ENCODE assay signal across 30 cellular contexts in genomic region chr16:17452931-17453330, GRCh38.
DNase-seq lines count a peak whose midpoint lies in the region; ATAC-seq and TF ChIP-seq lines count a peak whose summit lies in the region.
"Had no signal": no experiment of that assay in that cellular context is flagged by ENCODE, and none has a peak within 500 bp of the region (broad histone marks: within the 10 kb centered on the region; RNA-seq: fewer than 3 reads in every experiment).

No MANE protein-coding gene starts in this region.

- H3K4me1 Mint-ChIP-seq in activated naive CD4-positive, alpha-beta T cell treated with anti-CD3 and anti-CD28 coated beads, Interleukin-2, amount 10 ng/mL, durations not matched to agents 7 days and 5 days, result peaks cover 63% of the 10 kb centered on the region

- H3K4me1 ChIP-seq in Loucy (ENCODE audit: insufficient read depth, low read length, poor library complexity, severe bottlenecking), result peaks cover 35% of the 10 kb centered on the region
- H3K4me1 ChIP-seq: A549, ascending aorta, left ventricle myocardium inferior, psoas muscle had no signal

- H3K36me3 ChIP-seq in Loucy (ENCODE audit: insufficient read depth, low read length) (peaks cover 77% of the 10 kb centered on the region), brain microvascular endothelial cell (replicated peaks) (no peaks in the 10 kb centered on the region)
- H3K36me3 ChIP-seq: ascending aorta, left ventricle myocardium inferior, sigmoid colon, thoracic aorta had no signal

- no peaks in the 10 kb centered on the region for H3F3A ChIP-seq in Loucy (ENCODE audit: low read depth)

- H3K4me3 ChIP-seq in Loucy (ENCODE audit: low read length, poor library complexity, severe bottlenecking) (no peak overlapping the region), brain microvascular endothelial cell (ENCODE audit: low read depth, low read length) (no peak overlapping the region)
- H3K4me3 ChIP-seq: A549, ascending aorta, left ventricle myocardium inferior, PC-9, psoas muscle, sigmoid colon, thoracic aorta had no signal

- peak overlapping the region; percentile 15 for H3K27ac Mint-ChIP-seq in activated naive CD4-positive, alpha-beta T cell treated with anti-CD3 and anti-CD28 coated beads, Interleukin-2, amount 10 ng/mL, durations not matched to agents 7 days and 5 days
- H3K27ac Mint-ChIP-seq: activated CD4-positive, alpha-beta T cell treated with anti-CD3 and anti-CD28 coated beads, Interleukin-2, amount 10 ng/mL, durations not matched to agents 7 days and 5 days; activated naive CD4-positive, alpha-beta T cell treated with anti-CD3 and anti-CD28 coated beads, Interleukin-2, amount 50 U/mL, for 72 hours; activated T-helper 17 cell treated with anti-CD3 and anti-CD28 coated beads, Interleukin-2, amount 50 U/mL, for 72 hours; mesothelial cell of epicardium; stimulated activated naive B cell treated with anti-CD40 and anti-IgM and Interleukin-4, amounts not matched to agents 10 μg/mL and 1 μg/mL and 100 μg/mL, for 72 hours had no signal

- no peaks in the 10 kb centered on the region for H3K27me3 Mint-ChIP-seq in activated naive CD4-positive, alpha-beta T cell treated with anti-CD3 and anti-CD28 coated beads, Interleukin-2, amount 10 ng/mL, durations not matched to agents 7 days and 5 days
- H3K27me3 Mint-ChIP-seq: activated CD4-positive, alpha-beta T cell treated with anti-CD3 and anti-CD28 coated beads, Interleukin-2, amount 10 ng/mL, durations not matched to agents 7 days and 5 days; activated T-helper 17 cell treated with anti-CD3 and anti-CD28 coated beads, Interleukin-2, amount 50 U/mL, for 72 hours; central memory CD8-positive, alpha-beta T cell; naive B cell; stimulated activated naive B cell treated with anti-CD40 and anti-IgM and Interleukin-4, amounts not matched to agents 10 μg/mL and 1 μg/mL and 100 μg/mL, for 72 hours had no signal

- DNase-seq in activated naive CD4-positive, alpha-beta T cell treated with anti-CD3 and anti-CD28 coated beads, Interleukin-2, amount 10 ng/mL, durations not matched to agents 7 days and 5 days, result no peak
- DNase-seq in activated naive CD4-positive, alpha-beta T cell (lab: John Stamatoyannopoulos, UW), result no peak
- DNase-seq in fibroblast of peridontal ligament (ENCODE audit: extremely low read depth) (peak; percentile 70), NOMO-1 treated with DMSO at 0.1 percent for 48 hours (lab: John Stamatoyannopoulos, UW; ENCODE audit: unreplicated experiment) (no peak), brain microvascular endothelial cell (no peak)
- DNase-seq: activated CD4-positive, alpha-beta T cell treated with anti-CD3 and anti-CD28 coated beads, Interleukin-2, amount 10 ng/mL, durations not matched to agents 7 days and 5 days; H9; islet precursor cell; left ventricle myocardium inferior; naive B cell; NCI-H1105; NCI-H187 treated with DMSO at 0.1 percent for 48 hours; NCI-H524; PC-9; psoas muscle; sigmoid colon; stimulated activated CD4-positive, alpha-beta T cell treated with anti-CD3 and anti-CD28 coated beads, Interleukin-15, amount 100 ng/mL, for 24 hours; stimulated activated naive B cell treated with anti-CD40 and anti-IgM and Interleukin-4, amounts not matched to agents 10 μg/mL and 1 μg/mL and 100 μg/mL, for 72 hours; T-helper 9 cell had no signal

- H3K36me3 Mint-ChIP-seq in activated naive CD4-positive, alpha-beta T cell treated with anti-CD3 and anti-CD28 coated beads, Interleukin-2, amount 10 ng/mL, durations not matched to agents 7 days and 5 days, result peaks cover 40% of the 10 kb centered on the region
- H3K36me3 Mint-ChIP-seq: activated naive CD4-positive, alpha-beta T cell treated with anti-CD3 and anti-CD28 coated beads, Interleukin-2, amount 50 U/mL, for 72 hours; mesothelial cell of epicardium had no signal

- no peaks in the 10 kb centered on the region for H3K9me3 ChIP-seq in Loucy (ENCODE audit: insufficient read depth, low read depth, low read length)
- H3K9me3 ChIP-seq: A549, ascending aorta, left ventricle myocardium inferior, psoas muscle, sigmoid colon, thoracic aorta had no signal

- H3K27ac ChIP-seq in brain microvascular endothelial cell, result no peak overlapping the region
- H3K27ac ChIP-seq: A549, ascending aorta, left ventricle myocardium inferior, PC-9, psoas muscle, sigmoid colon, thoracic aorta had no signal

- H2AFZ ChIP-seq in Loucy (ENCODE audit: low read length), result no peak overlapping the region
- H2AFZ ChIP-seq: PC-9 had no signal

- H3K4me3 Mint-ChIP-seq in activated naive CD4-positive, alpha-beta T cell treated with anti-CD3 and anti-CD28 coated beads, Interleukin-2, amount 10 ng/mL, durations not matched to agents 7 days and 5 days, result no peak overlapping the region
- H3K4me3 Mint-ChIP-seq: activated CD4-positive, alpha-beta T cell treated with anti-CD3 and anti-CD28 coated beads, Interleukin-2, amount 10 ng/mL, durations not matched to agents 7 days and 5 days; activated T-helper 17 cell treated with anti-CD3 and anti-CD28 coated beads, Interleukin-2, amount 50 U/mL, for 72 hours; central memory CD8-positive, alpha-beta T cell; H9; mesothelial cell of epicardium; naive B cell; stimulated activated naive B cell treated with anti-CD40 and anti-IgM and Interleukin-4, amounts not matched to agents 10 μg/mL and 1 μg/mL and 100 μg/mL, for 72 hours had no signal

- no peaks in the 10 kb centered on the region for H3K27me3 ChIP-seq in Loucy (ENCODE audit: insufficient read depth, low read length, poor library complexity, severe bottlenecking)
- no peaks in the 10 kb centered on the region for H3K27me3 ChIP-seq in brain microvascular endothelial cell (replicated peaks)
- H3K27me3 ChIP-seq: ascending aorta, sigmoid colon had no signal

- no peak for TF ChIP-seq CTCF in Loucy (conservative IDR thresholded peaks at IDR 0.05; ENCODE audit: low read length)
- no peak for TF ChIP-seq CTCF in brain microvascular endothelial cell (IDR thresholded peaks at IDR 0.05; ENCODE audit: low read depth, low read length, missing control alignments)

- H3K9me2 ChIP-seq in Loucy (replicated peaks; ENCODE audit: low read depth, low read length), result no peaks in the 10 kb centered on the region

- no peak overlapping the region for H3K9ac ChIP-seq in Loucy (ENCODE audit: low read depth, low read length, poor library complexity, severe bottlenecking)

- H3K4me2 ChIP-seq in Loucy (ENCODE audit: low read depth, low read length, poor library complexity, severe bottlenecking), result peak overlapping the region; percentile 15
- H3K4me2 ChIP-seq: A549, PC-9 had no signal

- no peaks in the 10 kb centered on the region for H3K9me3 Mint-ChIP-seq in activated naive CD4-positive, alpha-beta T cell treated with anti-CD3 and anti-CD28 coated beads, Interleukin-2, amount 10 ng/mL, durations not matched to agents 7 days and 5 days
- H3K9me3 Mint-ChIP-seq: activated CD4-positive, alpha-beta T cell treated with anti-CD3 and anti-CD28 coated beads, Interleukin-2, amount 10 ng/mL, durations not matched to agents 7 days and 5 days; activated naive CD4-positive, alpha-beta T cell treated with anti-CD3 and anti-CD28 coated beads, Interleukin-2, amount 50 U/mL, for 72 hours; activated T-helper 17 cell treated with anti-CD3 and anti-CD28 coated beads, Interleukin-2, amount 50 U/mL, for 72 hours; central memory CD8-positive, alpha-beta T cell; H9; mesothelial cell of epicardium; naive B cell; stimulated activated naive B cell treated with anti-CD40 and anti-IgM and Interleukin-4, amounts not matched to agents 10 μg/mL and 1 μg/mL and 100 μg/mL, for 72 hours had no signal

- peaks cover 100% of the 10 kb centered on the region for H3K79me2 ChIP-seq in Loucy (ENCODE audit: insufficient read depth, low read length)

- peaks cover 94% of the 10 kb centered on the region for H4K20me1 ChIP-seq in Loucy (ENCODE audit: insufficient read depth, low read length, poor library complexity, severe bottlenecking)

- in situ Hi-C loops in brain microvascular endothelial cell (cut with HindIII; ENCODE audit: low pct_ligation_motif_present, low sequenced_read_pairs), result no loop called here

- CTCF ChIA-PET in activated naive CD4-positive, alpha-beta T cell treated with anti-CD3 and anti-CD28 coated beads, Interleukin-2, amount 10 ng/mL, durations not matched to agents 7 days and 5 days (lab: Charles Lee), result no interaction called here

- ATAC-seq in GM18502 (IDR thresholded peaks at IDR 0.05; ENCODE audit: poor library complexity, unreplicated experiment), result no peak
- no peak for ATAC-seq in HG02981 (IDR thresholded peaks at IDR 0.05; ENCODE audit: unreplicated experiment)
- ATAC-seq: A549; activated naive CD4-positive, alpha-beta T cell treated with anti-CD3 and anti-CD28 coated beads, Interleukin-2, amount 50 U/mL, for 72 hours; activated T-helper 17 cell treated with anti-CD3 and anti-CD28 coated beads, Interleukin-2, amount 50 U/mL, for 72 hours; psoas muscle; Right ventricle myocardium inferior; stimulated activated naive B cell treated with anti-CD40 and anti-IgM and Interleukin-4, amounts not matched to agents 10 μg/mL and 1 μg/mL and 100 μg/mL, for 72 hours had no signal
